Comparison of ENCODE assay signal across 27 cellular contexts in genomic region chr13:60577761-60578160, GRCh38.
"Had no signal": no experiment of that assay in that cellular context is flagged by ENCODE, and none has a peak within 500 bp of the region (broad histone marks: within the 10 kb centered on the region; RNA-seq: fewer than 3 reads in every experiment).

No MANE protein-coding gene starts in this region.

- H3K27me3 ChIP-seq: neural progenitor cell, ovary, right lobe of liver, sigmoid colon, stomach, thyroid gland, tibial nerve, upper lobe of left lung, vagina had no signal

- H3K4me1 Mint-ChIP-seq: nephron; stimulated activated effector memory CD8-positive, alpha-beta T cell treated with anti-CD3 and anti-CD28 coated beads, Interleukin-12 subunit alpha, Interleukin-12 subunit beta, amount 100 ng/mL, for 72 hours; stimulated activated naive B cell treated with anti-CD40 and anti-IgM and Interleukin-4, amounts not matched to agents 10 μg/mL and 1 μg/mL and 100 μg/mL, for 72 hours had no signal

- H3K9me3 Mint-ChIP-seq: stimulated activated effector memory CD8-positive, alpha-beta T cell treated with anti-CD3 and anti-CD28 coated beads, Interleukin-12 subunit alpha, Interleukin-12 subunit beta, amount 100 ng/mL, for 72 hours had no signal

- DNase-seq: occipital lobe; ovary; posterior cingulate gyrus; psoas muscle; right cardiac atrium; right lobe of liver; sigmoid colon; small intestine; stimulated activated CD4-positive, alpha-beta T cell treated with anti-CD3 and anti-CD28 coated beads, Interleukin-15, amount 100 ng/mL, for 24 hours; stimulated activated CD4-positive, alpha-beta T cell treated with anti-CD3 and anti-CD28 coated beads, Interleukin-2, amount 100 ng/mL, for 24 hours; stimulated activated CD4-positive, alpha-beta T cell treated with anti-CD3 and anti-CD28 coated beads, Interleukin-2, amount 100 ng/mL, for 48 hours; stimulated activated CD4-positive, alpha-beta T cell treated with anti-CD3 and anti-CD28 coated beads, Interleukin-4, amount 100 ng/mL, for 24 hours; stimulated activated naive B cell treated with anti-CD40 and anti-IgM and Interleukin-4, amounts not matched to agents 10 μg/mL and 1 μg/mL and 100 μg/mL, for 72 hours; stimulated activated naive CD4-positive, alpha-beta T cell treated with Interleukin-2 at 50 U/mL for 16 hours; stomach; thyroid gland; upper lobe of left lung had no signal

- H3K27ac Mint-ChIP-seq: nephron; neural progenitor cell; stimulated activated effector memory CD8-positive, alpha-beta T cell treated with anti-CD3 and anti-CD28 coated beads, Interleukin-12 subunit alpha, Interleukin-12 subunit beta, amount 100 ng/mL, for 72 hours; stimulated activated naive B cell treated with anti-CD40 and anti-IgM and Interleukin-4, amounts not matched to agents 10 μg/mL and 1 μg/mL and 100 μg/mL, for 72 hours; stimulated activated naive CD8-positive, alpha-beta T cell treated with anti-CD3 and anti-CD28 coated beads, Interleukin-15, Interleukin-2, amounts not matched to agents 100 ng/mL and 50 ng/mL, for 24 hours had no signal

- H3K27ac ChIP-seq: neural progenitor cell, ovary, parathyroid adenoma, psoas muscle, right lobe of liver, sigmoid colon, stomach, thoracic aorta, thyroid gland, tibial nerve, upper lobe of left lung, vagina had no signal

- FAIRE-seq: small intestine, urothelium cell line had no signal

- H3K36me3 ChIP-seq: neural progenitor cell, ovary, thoracic aorta, thyroid gland, vagina had no signal

- H3K9ac ChIP-seq: neural progenitor cell, parathyroid adenoma had no signal

- ATAC-seq: psoas muscle; right cardiac atrium; right lobe of liver; stimulated activated effector memory CD8-positive, alpha-beta T cell treated with anti-CD3 and anti-CD28 coated beads, Interleukin-12 subunit alpha, Interleukin-12 subunit beta, amount 100 ng/mL, for 72 hours; stimulated activated naive B cell treated with anti-CD40 and anti-IgM and Interleukin-4, amounts not matched to agents 10 μg/mL and 1 μg/mL and 100 μg/mL, for 72 hours had no signal

- H3K27me3 Mint-ChIP-seq: progenitor cell of endocrine pancreas; stimulated activated naive B cell treated with anti-CD40 and anti-IgM and Interleukin-4, amounts not matched to agents 10 μg/mL and 1 μg/mL and 100 μg/mL, for 72 hours; stimulated activated naive CD8-positive, alpha-beta T cell treated with anti-CD3 and anti-CD28 coated beads, Interleukin-15, Interleukin-2, amounts not matched to agents 100 ng/mL and 50 ng/mL, for 24 hours had no signal

- H3K4me1 ChIP-seq: parathyroid adenoma, psoas muscle, right lobe of liver, sigmoid colon, stomach, thyroid gland, upper lobe of left lung, vagina had no signal

- H3K9me3 ChIP-seq: ovary, psoas muscle, right lobe of liver, sigmoid colon, stomach, thoracic aorta, thyroid gland, tibial nerve, upper lobe of left lung, vagina had no signal

- H3K4me3 Mint-ChIP-seq: nephron; neural progenitor cell; stimulated activated effector memory CD8-positive, alpha-beta T cell treated with anti-CD3 and anti-CD28 coated beads, Interleukin-12 subunit alpha, Interleukin-12 subunit beta, amount 100 ng/mL, for 72 hours; stimulated activated naive B cell treated with anti-CD40 and anti-IgM and Interleukin-4, amounts not matched to agents 10 μg/mL and 1 μg/mL and 100 μg/mL, for 72 hours; stimulated activated naive CD8-positive, alpha-beta T cell treated with anti-CD3 and anti-CD28 coated beads, Interleukin-15, Interleukin-2, amounts not matched to agents 100 ng/mL and 50 ng/mL, for 24 hours had no signal

- H3K4me3 ChIP-seq: neural progenitor cell, ovary, psoas muscle, right lobe of liver, sigmoid colon, stomach, thoracic aorta, thyroid gland, tibial nerve, upper lobe of left lung, vagina had no signal
